In the genomic region with DNA sequence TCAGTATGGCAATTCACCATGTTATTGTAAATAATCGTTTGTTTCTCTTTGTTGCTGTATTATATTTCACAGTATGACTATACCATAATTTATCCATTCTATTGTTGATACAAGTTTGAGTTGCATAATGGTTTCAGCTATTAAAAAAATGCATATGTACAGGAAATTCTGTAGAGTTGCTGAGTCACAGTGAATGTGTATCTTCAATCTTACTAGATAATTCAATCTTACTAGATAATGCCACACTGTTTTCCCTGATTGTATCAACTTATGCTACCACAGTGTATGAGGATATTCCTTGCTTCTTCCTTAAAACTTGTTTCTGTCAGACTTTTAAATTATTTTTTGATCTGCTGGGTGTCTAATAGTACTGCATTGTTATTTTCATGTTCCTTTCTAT, we compare ENCODE assay signal across 16 cellular contexts. TPM values are rescaled to one million over a fixed set of nuclear protein-coding genes. Genes with fewer than 3 reads are reported as not detected.
DNase-seq lines count a peak whose midpoint lies in the region; ATAC-seq, FAIRE-seq and TF ChIP-seq lines count a peak whose summit lies in the region.
"Had no signal": no experiment of that assay in that cellular context is flagged by ENCODE, and none has a peak within 500 bp of the region (broad histone marks: within the 10 kb centered on the region; RNA-seq: fewer than 3 reads in every experiment).

No MANE protein-coding gene starts in this region.

- intact Hi-C loops in MCF 10A (cut with micrococcal nuclease) (loop anchor here (5.0 to 10.0 kb wide), 3 partner anchors 108 to 235 kb away; a partner anchor contains a TSS), breast epithelium (cut with DNase I; ENCODE audit: low total_unique reads) (no loop called here), endothelial cell of umbilical vein (cut with micrococcal nuclease) (no loop called here), sciatic nerve (cut with DNase I) (no loop called here)

- H3K27me3 ChIP-seq in breast epithelium (no peaks in the 10 kb centered on the region), endothelial cell of umbilical vein (ENCODE audit: control insufficient read depth in 2 of 2, insufficient read depth in 2 of 2, low read length in 2 of 2) (peaks cover 0 to 3% of the 10 kb centered on the region in 2 experiments), skeletal muscle satellite cell (ENCODE audit: control insufficient read depth, insufficient read depth, low read length) (no peaks in the 10 kb centered on the region)
- H3K27me3 ChIP-seq: dorsolateral prefrontal cortex had no signal

- H3K36me3 ChIP-seq in breast epithelium (no peaks in the 10 kb centered on the region), endothelial cell of umbilical vein (ENCODE audit: control insufficient read depth in 2 of 2, extremely low read depth in 1 of 2, insufficient read depth in 2 of 2, low read length in 2 of 2) (no peaks in the 10 kb centered on the region), skeletal muscle satellite cell (ENCODE audit: insufficient read depth, low read length) (no peaks in the 10 kb centered on the region)

- no peak for FAIRE-seq in endothelial cell of umbilical vein (lab: Jason Lieb, UNC)
- FAIRE-seq: H54 had no signal

- H3K4me3 ChIP-seq in breast epithelium (no peak overlapping the region), endothelial cell of umbilical vein (replicated peaks in 1 of 3; ENCODE audit: insufficient read depth in 1 of 3, low read depth in 1 of 3, low read length in 3 of 3) (no peak overlapping the region), skeletal muscle satellite cell (ENCODE audit: low read length) (no peak overlapping the region)
- H3K4me3 ChIP-seq: dorsolateral prefrontal cortex had no signal

- H3K4me2 ChIP-seq in endothelial cell of umbilical vein (ENCODE audit: insufficient read depth, low read length) (no peak overlapping the region), skeletal muscle satellite cell (ENCODE audit: low read length) (peak overlapping the region; percentile 42)

- TF ChIP-seq CTCF in MCF 10A (IDR thresholded peaks at IDR 0.05; ENCODE audit: unreplicated experiment) (no peak), breast epithelium (IDR thresholded peaks at IDR 0.05) (no peak), endothelial cell of umbilical vein (IDR thresholded peaks at IDR 0.05; ENCODE audit: extremely low read depth in 1 of 2, insufficient read depth in 1 of 2, low read depth in 1 of 2, low read length in 2 of 2) (no peak)

- BruUV-seq in MCF 10A (replicated peaks; lab: Mats Ljungman, UMichigan) (no TSS peak), endothelial cell of umbilical vein (replicated peaks; lab: Mats Ljungman, UMichigan) (no TSS peak)

- no peaks in the 10 kb centered on the region for H3K9me3 Mint-ChIP-seq in MCF 10A (ENCODE audit: unreplicated experiment)
- H3K9me3 Mint-ChIP-seq: immature natural killer cell had no signal

- no peak for TF ChIP-seq POLR2A in breast epithelium (IDR thresholded peaks at IDR 0.05)
- TF ChIP-seq POLR2A in endothelial cell of umbilical vein (IDR thresholded peaks at IDR 0.05; ENCODE audit: low read depth, low read length): no peak

- H3K27me3 Mint-ChIP-seq in MCF 10A (ENCODE audit: insufficient read depth, unreplicated experiment): no peaks in the 10 kb centered on the region

- peaks cover 10% of the 10 kb centered on the region for H3K79me2 ChIP-seq in endothelial cell of umbilical vein (ENCODE audit: control insufficient read depth, insufficient read depth, low read length)

- CTCF ChIA-PET in MCF 10A (lab: Yijun Ruan, JAX): interaction anchor here (1.2 to 3.4 kb wide), 2 partner anchors 12 to 60 kb away, joined by 3 to 16 read pairs; no protein-coding TSS in a partner anchor
- CTCF ChIA-PET in endothelial cell of umbilical vein (lab: Charles Lee): no interaction called here

- H3K9ac ChIP-seq in endothelial cell of umbilical vein (replicated peaks; ENCODE audit: extremely low read depth, insufficient read depth, low read length) (no peak overlapping the region), skeletal muscle satellite cell (ENCODE audit: low read depth, low read length) (peak overlapping the region; percentile 19)

- peaks cover 0 to 7% of the 10 kb centered on the region in 2 donors for H3K4me1 ChIP-seq in breast epithelium
- peaks cover 16% of the 10 kb centered on the region for H3K4me1 ChIP-seq in endothelial cell of umbilical vein (ENCODE audit: control insufficient read depth, extremely low read depth, insufficient read depth, low read length)
- H3K4me1 ChIP-seq in skeletal muscle satellite cell (ENCODE audit: control insufficient read depth, insufficient read depth, low read length): peaks cover 29% of the 10 kb centered on the region

- peaks cover 10% of the 10 kb centered on the region for H3K36me3 Mint-ChIP-seq in MCF 10A (ENCODE audit: insufficient read depth, unreplicated experiment)
- H3K36me3 Mint-ChIP-seq: immature natural killer cell had no signal

- peak overlapping the region; percentile 61 for H3K27ac Mint-ChIP-seq in MCF 10A (ENCODE audit: low read depth, unreplicated experiment)

- H3K27ac ChIP-seq in breast epithelium: no peak overlapping the region
- no peak overlapping the region for H3K27ac ChIP-seq in endothelial cell of umbilical vein (ENCODE audit: insufficient read depth, low read depth, low read length)

- dilution Hi-C loops in endothelial cell of umbilical vein (cut with MboI; ENCODE audit: extremely low pct_ligation_motif_present, low sequenced_read_pairs): no loop called here

- H2AFZ ChIP-seq in endothelial cell of umbilical vein (ENCODE audit: low read depth, low read length): peak overlapping the region; percentile 7

- H3K9me3 ChIP-seq in breast epithelium: no peaks in the 10 kb centered on the region
- H3K9me3 ChIP-seq in endothelial cell of umbilical vein (replicated peaks; ENCODE audit: control insufficient read depth, insufficient read depth, low read length): no peaks in the 10 kb centered on the region
- no peaks in the 10 kb centered on the region for H3K9me3 ChIP-seq in skeletal muscle satellite cell (replicated peaks; ENCODE audit: low read length)

- H4K20me1 ChIP-seq in endothelial cell of umbilical vein (replicated peaks; ENCODE audit: control insufficient read depth, extremely low read depth, insufficient read depth, low read length): no peaks in the 10 kb centered on the region

- no peak overlapping the region for H3K4me3 Mint-ChIP-seq in MCF 10A (ENCODE audit: unreplicated experiment)
- H3K4me3 Mint-ChIP-seq: immature natural killer cell had no signal

- POLR2A ChIA-PET in MCF 10A (lab: Yijun Ruan, JAX): interaction anchor here (0.6 to 3.6 kb wide), 7 partner anchors 8 to 857 kb away, joined by 3 to 70 read pairs (median 3); no protein-coding TSS in a partner anchor
- POLR2A ChIA-PET in endothelial cell of umbilical vein (lab: Charles Lee): no interaction called here

- DNase-seq in MCF 10A (ENCODE audit: unreplicated experiment) (peak; percentile 87), breast epithelium (ENCODE audit: low spot score in 2 of 2) (no peak), NCI-H460 (ENCODE audit: extremely low read depth, low read depth) (peak; percentile 96), endothelial cell of umbilical vein (ENCODE audit: low read depth, low spot score) (peak; percentile 5), sciatic nerve (ENCODE audit: low spot score) (no peak), SKM-1 treated with dmso at 0.1 percent for 144 hours (lab: John Stamatoyannopoulos, UW; ENCODE audit: unreplicated experiment) (no peak)
- DNase-seq: dorsolateral prefrontal cortex, immature natural killer cell, midbrain, NCI-H187 treated with DMSO at 0.1 percent for 48 hours, occipital lobe, T1000 had no signal

- H3K9me1 ChIP-seq in endothelial cell of umbilical vein (replicated peaks; ENCODE audit: control insufficient read depth, extremely low read depth, insufficient read depth, low read length): no peaks in the 10 kb centered on the region

- ATAC-seq in HG02870 (IDR thresholded peaks at IDR 0.05; ENCODE audit: unreplicated experiment): no peak
- no peak for ATAC-seq in sciatic nerve
- ATAC-seq: Right ventricle myocardium inferior had no signal

- peaks cover 27% of the 10 kb centered on the region for H3K4me1 Mint-ChIP-seq in MCF 10A (ENCODE audit: insufficient read depth, unreplicated experiment)

TF ChIP-seq in endothelial cell of umbilical vein, 7 proteins besides CTCF, POLR2A, EP300 and RAD21:
- TF ChIP-seq FOS (IDR thresholded peaks at IDR 0.05; ENCODE audit: borderline replicate concordance, insufficient read depth, low read length) (no peak), POLR2AphosphoS5 (IDR thresholded peaks at IDR 0.05; ENCODE audit: insufficient read depth, low read depth, low read length) (no peak), MYC (IDR thresholded peaks at IDR 0.05; ENCODE audit: low read depth, low read length) (no peak), GATA2 (IDR thresholded peaks at IDR 0.05; ENCODE audit: insufficient read depth, insufficient read length, low read depth, low read length) (no peak)

RNA-seq across cellular contexts. Expression of a gene that starts 3.5 kb away (rescaled TPM):
- 114 and 115 TPM in 2 replicates for total RNA-seq in MCF 10A (2022)
- total RNA-seq in breast epithelium: 10 to 100 TPM; 10.4 to 17.7 (median 14.6) TPM
- total RNA-seq in NCI-H460 (2014; rRNA removed; shearing (Covaris generic)): 389 and 406 TPM in 2 replicates
- polyA plus RNA-seq in NCI-H460 (2014; cell fraction: nucleus; rRNA removed): 279 and 344 TPM in 2 replicates
- total RNA-seq in endothelial cell of umbilical vein: 34.2 and 42.7 TPM in 2 replicates
- polyA plus RNA-seq in endothelial cell of umbilical vein: 15.7 and 22.2 TPM in 2 replicates
- 23.1 and 24.0 TPM in 2 replicates for polyA plus RNA-seq in endothelial cell of umbilical vein (2011; cell fraction: cytosol; rRNA removed)
- 8.5 and 9.3 TPM in 2 replicates for polyA plus RNA-seq in endothelial cell of umbilical vein (2011; cell fraction: nucleus; rRNA removed)
- 39.8 and 49.0 TPM in 2 replicates for polyA plus RNA-seq in endothelial cell of umbilical vein (2012)
- 7.2 and 7.9 TPM in 2 replicates for polyA minus RNA-seq in endothelial cell of umbilical vein
- polyA minus RNA-seq in endothelial cell of umbilical vein (2011; cell fraction: cytosol; rRNA and poly(A)+ RNA removed): 33.0 TPM
- polyA minus RNA-seq in endothelial cell of umbilical vein (2011; cell fraction: nucleus; rRNA and poly(A)+ RNA removed): 3.3 and 5.6 TPM in 2 replicates
- total RNA-seq in skeletal muscle satellite cell (2012; rRNA removed): 27.7 and 31.9 TPM in 2 replicates
- total RNA-seq in sciatic nerve: 13.4 TPM

Comparison
In these comparisons a context has a peak if more than half of its experiments do, and no peak if none do; other contexts are left out.
1. DNase-seq: peak in MCF 10A (single experiment), NCI-H460 (single experiment) and endothelial cell of umbilical vein (single experiment); none in breast epithelium (0 of 2), sciatic nerve (single experiment) and SKM-1 treated with dmso at 0.1 percent for 144 hours (single experiment).